In the genomic region with DNA sequence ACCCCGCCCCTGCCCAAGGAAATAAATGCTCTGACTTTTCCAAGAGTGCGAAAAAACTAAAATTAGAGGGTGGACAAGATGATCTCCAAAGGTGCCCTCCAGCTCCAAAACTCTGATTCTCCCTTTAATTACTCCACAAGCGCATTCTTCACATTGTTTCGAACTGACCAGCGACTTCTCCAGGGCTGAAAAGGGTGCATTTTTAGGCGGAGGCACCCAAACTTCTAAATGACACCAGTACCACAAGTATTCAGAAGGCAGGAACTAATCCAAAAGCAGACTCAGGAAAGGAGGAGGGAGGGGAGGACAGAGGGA, we compare ENCODE assay signal across 1 cellular context.
TF ChIP-seq lines count a peak whose summit lies in the region.

No MANE protein-coding gene starts in this region.

TF ChIP-seq in GM23338, 12 proteins besides CTCF, POLR2A, EP300 and RAD21 (continued from another document):
- TF ChIP-seq, protein P1, sequence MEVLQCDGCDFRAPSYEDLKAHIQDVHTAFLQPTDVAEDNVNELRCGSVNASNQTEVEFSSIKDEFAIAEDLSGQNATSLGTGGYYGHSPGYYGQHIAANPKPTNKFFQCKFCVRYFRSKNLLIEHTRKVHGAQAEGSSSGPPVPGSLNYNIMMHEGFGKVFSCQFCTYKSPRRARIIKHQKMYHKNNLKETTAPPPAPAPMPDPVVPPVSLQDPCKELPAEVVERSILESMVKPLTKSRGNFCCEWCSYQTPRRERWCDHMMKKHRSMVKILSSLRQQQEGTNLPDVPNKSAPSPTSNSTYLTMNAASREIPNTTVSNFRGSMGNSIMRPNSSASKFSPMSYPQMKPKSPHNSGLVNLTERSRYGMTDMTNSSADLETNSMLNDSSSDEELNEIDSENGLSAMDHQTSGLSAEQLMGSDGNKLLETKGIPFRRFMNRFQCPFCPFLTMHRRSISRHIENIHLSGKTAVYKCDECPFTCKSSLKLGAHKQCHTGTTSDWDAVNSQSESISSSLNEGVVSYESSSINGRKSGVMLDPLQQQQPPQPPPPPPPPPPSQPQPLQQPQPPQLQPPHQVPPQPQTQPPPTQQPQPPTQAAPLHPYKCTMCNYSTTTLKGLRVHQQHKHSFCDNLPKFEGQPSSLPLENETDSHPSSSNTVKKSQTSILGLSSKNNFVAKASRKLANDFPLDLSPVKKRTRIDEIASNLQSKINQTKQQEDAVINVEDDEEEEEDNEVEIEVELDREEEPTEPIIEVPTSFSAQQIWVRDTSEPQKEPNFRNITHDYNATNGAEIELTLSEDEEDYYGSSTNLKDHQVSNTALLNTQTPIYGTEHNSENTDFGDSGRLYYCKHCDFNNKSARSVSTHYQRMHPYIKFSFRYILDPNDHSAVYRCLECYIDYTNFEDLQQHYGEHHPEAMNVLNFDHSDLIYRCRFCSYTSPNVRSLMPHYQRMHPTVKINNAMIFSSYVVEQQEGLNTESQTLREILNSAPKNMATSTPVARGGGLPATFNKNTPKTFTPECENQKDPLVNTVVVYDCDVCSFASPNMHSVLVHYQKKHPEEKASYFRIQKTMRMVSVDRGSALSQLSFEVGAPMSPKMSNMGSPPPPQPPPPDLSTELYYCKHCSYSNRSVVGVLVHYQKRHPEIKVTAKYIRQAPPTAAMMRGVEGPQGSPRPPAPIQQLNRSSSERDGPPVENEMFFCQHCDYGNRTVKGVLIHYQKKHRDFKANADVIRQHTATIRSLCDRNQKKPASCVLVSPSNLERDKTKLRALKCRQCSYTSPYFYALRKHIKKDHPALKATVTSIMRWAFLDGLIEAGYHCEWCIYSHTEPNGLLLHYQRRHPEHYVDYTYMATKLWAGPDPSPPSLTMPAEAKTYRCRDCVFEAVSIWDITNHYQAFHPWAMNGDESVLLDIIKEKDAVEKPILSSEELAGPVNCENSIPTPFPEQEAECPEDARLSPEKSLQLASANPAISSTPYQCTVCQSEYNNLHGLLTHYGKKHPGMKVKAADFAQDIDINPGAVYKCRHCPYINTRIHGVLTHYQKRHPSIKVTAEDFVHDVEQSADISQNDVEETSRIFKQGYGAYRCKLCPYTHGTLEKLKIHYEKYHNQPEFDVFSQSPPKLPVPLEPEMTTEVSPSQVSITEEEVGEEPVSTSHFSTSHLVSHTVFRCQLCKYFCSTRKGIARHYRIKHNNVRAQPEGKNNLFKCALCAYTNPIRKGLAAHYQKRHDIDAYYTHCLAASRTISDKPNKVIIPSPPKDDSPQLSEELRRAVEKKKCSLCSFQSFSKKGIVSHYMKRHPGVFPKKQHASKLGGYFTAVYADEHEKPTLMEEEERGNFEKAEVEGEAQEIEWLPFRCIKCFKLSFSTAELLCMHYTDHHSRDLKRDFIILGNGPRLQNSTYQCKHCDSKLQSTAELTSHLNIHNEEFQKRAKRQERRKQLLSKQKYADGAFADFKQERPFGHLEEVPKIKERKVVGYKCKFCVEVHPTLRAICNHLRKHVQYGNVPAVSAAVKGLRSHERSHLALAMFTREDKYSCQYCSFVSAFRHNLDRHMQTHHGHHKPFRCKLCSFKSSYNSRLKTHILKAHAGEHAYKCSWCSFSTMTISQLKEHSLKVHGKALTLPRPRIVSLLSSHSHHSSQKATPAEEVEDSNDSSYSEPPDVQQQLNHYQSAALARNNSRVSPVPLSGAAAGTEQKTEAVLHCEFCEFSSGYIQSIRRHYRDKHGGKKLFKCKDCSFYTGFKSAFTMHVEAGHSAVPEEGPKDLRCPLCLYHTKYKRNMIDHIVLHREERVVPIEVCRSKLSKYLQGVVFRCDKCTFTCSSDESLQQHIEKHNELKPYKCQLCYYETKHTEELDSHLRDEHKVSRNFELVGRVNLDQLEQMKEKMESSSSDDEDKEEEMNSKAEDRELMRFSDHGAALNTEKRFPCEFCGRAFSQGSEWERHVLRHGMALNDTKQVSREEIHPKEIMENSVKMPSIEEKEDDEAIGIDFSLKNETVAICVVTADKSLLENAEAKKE (CRISPR knock-in tag; IDR thresholded peaks at IDR 0.05), result no peak
TF ChIP-seq in GM23338: peak in this region for 0.
